In genomic region chr7:138460176-138460648, GRCh38 we compare ENCODE assay signal across 1 cellular context.
TF ChIP-seq lines count a peak whose summit lies in the region.

TSS of gene TRIM24 (plus strand) at chr7:138460259. CDS start at chr7:138460549, 290 bp downstream.

TF ChIP-seq in K562, 482 proteins besides CTCF, POLR2A, EP300 and RAD21 (continued from another document and continues in another):
- TF ChIP-seq, protein P1, sequence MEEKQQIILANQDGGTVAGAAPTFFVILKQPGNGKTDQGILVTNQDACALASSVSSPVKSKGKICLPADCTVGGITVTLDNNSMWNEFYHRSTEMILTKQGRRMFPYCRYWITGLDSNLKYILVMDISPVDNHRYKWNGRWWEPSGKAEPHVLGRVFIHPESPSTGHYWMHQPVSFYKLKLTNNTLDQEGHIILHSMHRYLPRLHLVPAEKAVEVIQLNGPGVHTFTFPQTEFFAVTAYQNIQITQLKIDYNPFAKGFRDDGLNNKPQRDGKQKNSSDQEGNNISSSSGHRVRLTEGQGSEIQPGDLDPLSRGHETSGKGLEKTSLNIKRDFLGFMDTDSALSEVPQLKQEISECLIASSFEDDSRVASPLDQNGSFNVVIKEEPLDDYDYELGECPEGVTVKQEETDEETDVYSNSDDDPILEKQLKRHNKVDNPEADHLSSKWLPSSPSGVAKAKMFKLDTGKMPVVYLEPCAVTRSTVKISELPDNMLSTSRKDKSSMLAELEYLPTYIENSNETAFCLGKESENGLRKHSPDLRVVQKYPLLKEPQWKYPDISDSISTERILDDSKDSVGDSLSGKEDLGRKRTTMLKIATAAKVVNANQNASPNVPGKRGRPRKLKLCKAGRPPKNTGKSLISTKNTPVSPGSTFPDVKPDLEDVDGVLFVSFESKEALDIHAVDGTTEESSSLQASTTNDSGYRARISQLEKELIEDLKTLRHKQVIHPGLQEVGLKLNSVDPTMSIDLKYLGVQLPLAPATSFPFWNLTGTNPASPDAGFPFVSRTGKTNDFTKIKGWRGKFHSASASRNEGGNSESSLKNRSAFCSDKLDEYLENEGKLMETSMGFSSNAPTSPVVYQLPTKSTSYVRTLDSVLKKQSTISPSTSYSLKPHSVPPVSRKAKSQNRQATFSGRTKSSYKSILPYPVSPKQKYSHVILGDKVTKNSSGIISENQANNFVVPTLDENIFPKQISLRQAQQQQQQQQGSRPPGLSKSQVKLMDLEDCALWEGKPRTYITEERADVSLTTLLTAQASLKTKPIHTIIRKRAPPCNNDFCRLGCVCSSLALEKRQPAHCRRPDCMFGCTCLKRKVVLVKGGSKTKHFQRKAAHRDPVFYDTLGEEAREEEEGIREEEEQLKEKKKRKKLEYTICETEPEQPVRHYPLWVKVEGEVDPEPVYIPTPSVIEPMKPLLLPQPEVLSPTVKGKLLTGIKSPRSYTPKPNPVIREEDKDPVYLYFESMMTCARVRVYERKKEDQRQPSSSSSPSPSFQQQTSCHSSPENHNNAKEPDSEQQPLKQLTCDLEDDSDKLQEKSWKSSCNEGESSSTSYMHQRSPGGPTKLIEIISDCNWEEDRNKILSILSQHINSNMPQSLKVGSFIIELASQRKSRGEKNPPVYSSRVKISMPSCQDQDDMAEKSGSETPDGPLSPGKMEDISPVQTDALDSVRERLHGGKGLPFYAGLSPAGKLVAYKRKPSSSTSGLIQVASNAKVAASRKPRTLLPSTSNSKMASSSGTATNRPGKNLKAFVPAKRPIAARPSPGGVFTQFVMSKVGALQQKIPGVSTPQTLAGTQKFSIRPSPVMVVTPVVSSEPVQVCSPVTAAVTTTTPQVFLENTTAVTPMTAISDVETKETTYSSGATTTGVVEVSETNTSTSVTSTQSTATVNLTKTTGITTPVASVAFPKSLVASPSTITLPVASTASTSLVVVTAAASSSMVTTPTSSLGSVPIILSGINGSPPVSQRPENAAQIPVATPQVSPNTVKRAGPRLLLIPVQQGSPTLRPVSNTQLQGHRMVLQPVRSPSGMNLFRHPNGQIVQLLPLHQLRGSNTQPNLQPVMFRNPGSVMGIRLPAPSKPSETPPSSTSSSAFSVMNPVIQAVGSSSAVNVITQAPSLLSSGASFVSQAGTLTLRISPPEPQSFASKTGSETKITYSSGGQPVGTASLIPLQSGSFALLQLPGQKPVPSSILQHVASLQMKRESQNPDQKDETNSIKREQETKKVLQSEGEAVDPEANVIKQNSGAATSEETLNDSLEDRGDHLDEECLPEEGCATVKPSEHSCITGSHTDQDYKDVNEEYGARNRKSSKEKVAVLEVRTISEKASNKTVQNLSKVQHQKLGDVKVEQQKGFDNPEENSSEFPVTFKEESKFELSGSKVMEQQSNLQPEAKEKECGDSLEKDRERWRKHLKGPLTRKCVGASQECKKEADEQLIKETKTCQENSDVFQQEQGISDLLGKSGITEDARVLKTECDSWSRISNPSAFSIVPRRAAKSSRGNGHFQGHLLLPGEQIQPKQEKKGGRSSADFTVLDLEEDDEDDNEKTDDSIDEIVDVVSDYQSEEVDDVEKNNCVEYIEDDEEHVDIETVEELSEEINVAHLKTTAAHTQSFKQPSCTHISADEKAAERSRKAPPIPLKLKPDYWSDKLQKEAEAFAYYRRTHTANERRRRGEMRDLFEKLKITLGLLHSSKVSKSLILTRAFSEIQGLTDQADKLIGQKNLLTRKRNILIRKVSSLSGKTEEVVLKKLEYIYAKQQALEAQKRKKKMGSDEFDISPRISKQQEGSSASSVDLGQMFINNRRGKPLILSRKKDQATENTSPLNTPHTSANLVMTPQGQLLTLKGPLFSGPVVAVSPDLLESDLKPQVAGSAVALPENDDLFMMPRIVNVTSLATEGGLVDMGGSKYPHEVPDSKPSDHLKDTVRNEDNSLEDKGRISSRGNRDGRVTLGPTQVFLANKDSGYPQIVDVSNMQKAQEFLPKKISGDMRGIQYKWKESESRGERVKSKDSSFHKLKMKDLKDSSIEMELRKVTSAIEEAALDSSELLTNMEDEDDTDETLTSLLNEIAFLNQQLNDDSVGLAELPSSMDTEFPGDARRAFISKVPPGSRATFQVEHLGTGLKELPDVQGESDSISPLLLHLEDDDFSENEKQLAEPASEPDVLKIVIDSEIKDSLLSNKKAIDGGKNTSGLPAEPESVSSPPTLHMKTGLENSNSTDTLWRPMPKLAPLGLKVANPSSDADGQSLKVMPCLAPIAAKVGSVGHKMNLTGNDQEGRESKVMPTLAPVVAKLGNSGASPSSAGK (IDR thresholded peaks at IDR 0.05), result peak; percentile 29; the same call in 1 of the 2 replicates
- peak; percentile 77; the same call in 1 of the 2 replicates for TF ChIP-seq ELF4 (CRISPR knock-in tag; IDR thresholded peaks at IDR 0.05)
- no peak; the same call in 1 of the 2 replicates for TF ChIP-seq ZNF431 (CRISPR knock-in tag; IDR thresholded peaks at IDR 0.05)
- no peak for TF ChIP-seq ZNF699 (CRISPR knock-in tag; IDR thresholded peaks at IDR 0.05; ENCODE audit: insufficient replicate concordance)
- peak; percentile 40; the same call in 1 of the 2 replicates for TF ChIP-seq ZNF24 (IDR thresholded peaks at IDR 0.05)
- no peak for TF ChIP-seq SREBF1 (IDR thresholded peaks at IDR 0.05; ENCODE audit: borderline replicate concordance, low read depth, low read length)
- TF ChIP-seq HMGN3 (IDR thresholded peaks at IDR 0.05; ENCODE audit: borderline replicate concordance, extremely low read depth, insufficient read length, low read depth, low read length), result peak; percentile 96
- TF ChIP-seq, protein P2, sequence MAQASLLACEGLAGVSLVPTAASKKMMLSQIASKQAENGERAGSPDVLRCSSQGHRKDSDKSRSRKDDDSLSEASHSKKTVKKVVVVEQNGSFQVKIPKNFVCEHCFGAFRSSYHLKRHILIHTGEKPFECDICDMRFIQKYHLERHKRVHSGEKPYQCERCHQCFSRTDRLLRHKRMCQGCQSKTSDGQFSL (CRISPR knock-in tag; IDR thresholded peaks at IDR 0.05), result peak; percentile 73; the same call in 1 of the 2 replicates
- TF ChIP-seq, protein P2 (tag; IDR thresholded peaks at IDR 0.05), result no peak
- TF ChIP-seq, protein P3, sequence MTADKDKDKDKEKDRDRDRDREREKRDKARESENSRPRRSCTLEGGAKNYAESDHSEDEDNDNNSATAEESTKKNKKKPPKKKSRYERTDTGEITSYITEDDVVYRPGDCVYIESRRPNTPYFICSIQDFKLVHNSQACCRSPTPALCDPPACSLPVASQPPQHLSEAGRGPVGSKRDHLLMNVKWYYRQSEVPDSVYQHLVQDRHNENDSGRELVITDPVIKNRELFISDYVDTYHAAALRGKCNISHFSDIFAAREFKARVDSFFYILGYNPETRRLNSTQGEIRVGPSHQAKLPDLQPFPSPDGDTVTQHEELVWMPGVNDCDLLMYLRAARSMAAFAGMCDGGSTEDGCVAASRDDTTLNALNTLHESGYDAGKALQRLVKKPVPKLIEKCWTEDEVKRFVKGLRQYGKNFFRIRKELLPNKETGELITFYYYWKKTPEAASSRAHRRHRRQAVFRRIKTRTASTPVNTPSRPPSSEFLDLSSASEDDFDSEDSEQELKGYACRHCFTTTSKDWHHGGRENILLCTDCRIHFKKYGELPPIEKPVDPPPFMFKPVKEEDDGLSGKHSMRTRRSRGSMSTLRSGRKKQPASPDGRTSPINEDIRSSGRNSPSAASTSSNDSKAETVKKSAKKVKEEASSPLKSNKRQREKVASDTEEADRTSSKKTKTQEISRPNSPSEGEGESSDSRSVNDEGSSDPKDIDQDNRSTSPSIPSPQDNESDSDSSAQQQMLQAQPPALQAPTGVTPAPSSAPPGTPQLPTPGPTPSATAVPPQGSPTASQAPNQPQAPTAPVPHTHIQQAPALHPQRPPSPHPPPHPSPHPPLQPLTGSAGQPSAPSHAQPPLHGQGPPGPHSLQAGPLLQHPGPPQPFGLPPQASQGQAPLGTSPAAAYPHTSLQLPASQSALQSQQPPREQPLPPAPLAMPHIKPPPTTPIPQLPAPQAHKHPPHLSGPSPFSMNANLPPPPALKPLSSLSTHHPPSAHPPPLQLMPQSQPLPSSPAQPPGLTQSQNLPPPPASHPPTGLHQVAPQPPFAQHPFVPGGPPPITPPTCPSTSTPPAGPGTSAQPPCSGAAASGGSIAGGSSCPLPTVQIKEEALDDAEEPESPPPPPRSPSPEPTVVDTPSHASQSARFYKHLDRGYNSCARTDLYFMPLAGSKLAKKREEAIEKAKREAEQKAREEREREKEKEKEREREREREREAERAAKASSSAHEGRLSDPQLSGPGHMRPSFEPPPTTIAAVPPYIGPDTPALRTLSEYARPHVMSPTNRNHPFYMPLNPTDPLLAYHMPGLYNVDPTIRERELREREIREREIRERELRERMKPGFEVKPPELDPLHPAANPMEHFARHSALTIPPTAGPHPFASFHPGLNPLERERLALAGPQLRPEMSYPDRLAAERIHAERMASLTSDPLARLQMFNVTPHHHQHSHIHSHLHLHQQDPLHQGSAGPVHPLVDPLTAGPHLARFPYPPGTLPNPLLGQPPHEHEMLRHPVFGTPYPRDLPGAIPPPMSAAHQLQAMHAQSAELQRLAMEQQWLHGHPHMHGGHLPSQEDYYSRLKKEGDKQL (CRISPR knock-in tag; IDR thresholded peaks at IDR 0.05; ENCODE audit: borderline replicate concordance), result no peak; the same call in none of the 2 replicates
- no peak for TF ChIP-seq CHD2 (IDR thresholded peaks at IDR 0.05; ENCODE audit: low read depth, low read length)
- TF ChIP-seq E2F5 (CRISPR knock-in tag; IDR thresholded peaks at IDR 0.05), result no peak
- TF ChIP-seq, protein P4, sequence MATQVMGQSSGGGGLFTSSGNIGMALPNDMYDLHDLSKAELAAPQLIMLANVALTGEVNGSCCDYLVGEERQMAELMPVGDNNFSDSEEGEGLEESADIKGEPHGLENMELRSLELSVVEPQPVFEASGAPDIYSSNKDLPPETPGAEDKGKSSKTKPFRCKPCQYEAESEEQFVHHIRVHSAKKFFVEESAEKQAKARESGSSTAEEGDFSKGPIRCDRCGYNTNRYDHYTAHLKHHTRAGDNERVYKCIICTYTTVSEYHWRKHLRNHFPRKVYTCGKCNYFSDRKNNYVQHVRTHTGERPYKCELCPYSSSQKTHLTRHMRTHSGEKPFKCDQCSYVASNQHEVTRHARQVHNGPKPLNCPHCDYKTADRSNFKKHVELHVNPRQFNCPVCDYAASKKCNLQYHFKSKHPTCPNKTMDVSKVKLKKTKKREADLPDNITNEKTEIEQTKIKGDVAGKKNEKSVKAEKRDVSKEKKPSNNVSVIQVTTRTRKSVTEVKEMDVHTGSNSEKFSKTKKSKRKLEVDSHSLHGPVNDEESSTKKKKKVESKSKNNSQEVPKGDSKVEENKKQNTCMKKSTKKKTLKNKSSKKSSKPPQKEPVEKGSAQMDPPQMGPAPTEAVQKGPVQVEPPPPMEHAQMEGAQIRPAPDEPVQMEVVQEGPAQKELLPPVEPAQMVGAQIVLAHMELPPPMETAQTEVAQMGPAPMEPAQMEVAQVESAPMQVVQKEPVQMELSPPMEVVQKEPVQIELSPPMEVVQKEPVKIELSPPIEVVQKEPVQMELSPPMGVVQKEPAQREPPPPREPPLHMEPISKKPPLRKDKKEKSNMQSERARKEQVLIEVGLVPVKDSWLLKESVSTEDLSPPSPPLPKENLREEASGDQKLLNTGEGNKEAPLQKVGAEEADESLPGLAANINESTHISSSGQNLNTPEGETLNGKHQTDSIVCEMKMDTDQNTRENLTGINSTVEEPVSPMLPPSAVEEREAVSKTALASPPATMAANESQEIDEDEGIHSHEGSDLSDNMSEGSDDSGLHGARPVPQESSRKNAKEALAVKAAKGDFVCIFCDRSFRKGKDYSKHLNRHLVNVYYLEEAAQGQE (CRISPR knock-in tag; IDR thresholded peaks at IDR 0.05; ENCODE audit: low read depth), result peak; percentile 64; the same call in 1 of the 2 replicates
- no peak; the same call in 1 of the 2 replicates for TF ChIP-seq SMAD4 (CRISPR knock-in tag; conservative IDR thresholded peaks at IDR 0.05)
- TF ChIP-seq TAF7 (tag; IDR thresholded peaks at IDR 0.05), result peak; percentile 46; the same call in 1 of the 2 replicates
- TF ChIP-seq ZFX (CRISPR knock-in tag; IDR thresholded peaks at IDR 0.05), result peak; percentile 93
- TF ChIP-seq CBX2 (IDR thresholded peaks at IDR 0.05; ENCODE audit: insufficient read depth, low read length, poor library complexity, severe bottlenecking), result no peak
- TF ChIP-seq, protein P5, sequence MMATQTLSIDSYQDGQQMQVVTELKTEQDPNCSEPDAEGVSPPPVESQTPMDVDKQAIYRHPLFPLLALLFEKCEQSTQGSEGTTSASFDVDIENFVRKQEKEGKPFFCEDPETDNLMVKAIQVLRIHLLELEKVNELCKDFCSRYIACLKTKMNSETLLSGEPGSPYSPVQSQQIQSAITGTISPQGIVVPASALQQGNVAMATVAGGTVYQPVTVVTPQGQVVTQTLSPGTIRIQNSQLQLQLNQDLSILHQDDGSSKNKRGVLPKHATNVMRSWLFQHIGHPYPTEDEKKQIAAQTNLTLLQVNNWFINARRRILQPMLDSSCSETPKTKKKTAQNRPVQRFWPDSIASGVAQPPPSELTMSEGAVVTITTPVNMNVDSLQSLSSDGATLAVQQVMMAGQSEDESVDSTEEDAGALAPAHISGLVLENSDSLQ (IDR thresholded peaks at IDR 0.05), result no peak; the same call in 1 of the 2 replicates
- TF ChIP-seq ETS2 (tag; IDR thresholded peaks at IDR 0.05; ENCODE audit: borderline replicate concordance, poor library complexity, severe bottlenecking), result no peak
- no peak; the same call in 1 of the 2 replicates for TF ChIP-seq NCOR1 (IDR thresholded peaks at IDR 0.05)
- no peak for TF ChIP-seq ZNF316 (IDR thresholded peaks at IDR 0.05)
- TF ChIP-seq ILK (tag; IDR thresholded peaks at IDR 0.05; ENCODE audit: borderline replicate concordance, low read depth), result no peak
- peak; percentile 91 for TF ChIP-seq ZBTB1 (CRISPR knock-in tag; IDR thresholded peaks at IDR 0.05; ENCODE audit: borderline replicate concordance, low read depth)
- TF ChIP-seq, protein P6, sequence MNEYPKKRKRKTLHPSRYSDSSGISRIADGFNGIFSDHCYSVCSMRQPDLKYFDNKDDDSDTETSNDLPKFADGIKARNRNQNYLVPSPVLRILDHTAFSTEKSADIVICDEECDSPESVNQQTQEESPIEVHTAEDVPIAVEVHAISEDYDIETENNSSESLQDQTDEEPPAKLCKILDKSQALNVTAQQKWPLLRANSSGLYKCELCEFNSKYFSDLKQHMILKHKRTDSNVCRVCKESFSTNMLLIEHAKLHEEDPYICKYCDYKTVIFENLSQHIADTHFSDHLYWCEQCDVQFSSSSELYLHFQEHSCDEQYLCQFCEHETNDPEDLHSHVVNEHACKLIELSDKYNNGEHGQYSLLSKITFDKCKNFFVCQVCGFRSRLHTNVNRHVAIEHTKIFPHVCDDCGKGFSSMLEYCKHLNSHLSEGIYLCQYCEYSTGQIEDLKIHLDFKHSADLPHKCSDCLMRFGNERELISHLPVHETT (CRISPR knock-in tag; conservative IDR thresholded peaks at IDR 0.05 in 1 of 2, IDR thresholded peaks at IDR 0.05 in 1 of 2), result peak in 1 of 2 experiments; percentile 95; a peak in 2 of 4 replicates
- no peak for TF ChIP-seq BCL6 (CRISPR knock-in tag; IDR thresholded peaks at IDR 0.05)
- TF ChIP-seq ZNF644 (tag; IDR thresholded peaks at IDR 0.05; ENCODE audit: low read depth), result no peak
